10 cellular contexts compared by ENCODE assay signal in the genomic region with DNA sequence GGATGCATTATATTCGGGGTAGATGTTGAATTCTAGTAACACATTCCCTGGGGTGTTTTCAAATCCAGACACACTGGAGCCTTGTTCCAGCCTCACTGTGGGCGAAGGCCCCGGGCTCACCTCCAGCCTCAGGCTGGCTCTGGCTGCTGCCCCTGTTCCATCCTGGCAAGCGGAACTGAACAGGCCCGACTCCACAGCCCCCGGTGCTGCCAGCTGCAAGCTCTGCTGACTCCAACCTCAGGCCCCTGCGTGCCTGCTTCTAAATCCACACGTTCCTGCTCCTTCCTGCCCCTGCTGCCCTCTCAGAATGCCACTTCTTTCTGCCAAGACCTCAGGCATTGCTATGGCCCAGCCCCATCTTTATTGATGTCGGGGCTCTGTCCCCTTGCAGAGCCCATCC.
DNase-seq lines count a peak whose midpoint lies in the region; ATAC-seq and FAIRE-seq lines count a peak whose summit lies in the region.
"Had no signal": no experiment of that assay in that cellular context is flagged by ENCODE, and none has a peak within 500 bp of the region (broad histone marks: within the 10 kb centered on the region; RNA-seq: fewer than 3 reads in every experiment).

No MANE protein-coding gene starts in this region.

- H3K4me3 ChIP-seq in SJSA1: no peak overlapping the region
- no peak overlapping the region for H3K4me3 ChIP-seq in esophagus (ENCODE audit: low read depth in 1 of 2, low read length in 2 of 2)

- peaks cover 36% of the 10 kb centered on the region for H3K4me1 Mint-ChIP-seq in T-helper 2 cell treated with Interferon-gamma antibody and Interleukin-4, amounts not matched to agents 5 μg/mL and 100 μg/mL, for 36 hours (ENCODE audit: low read depth)

- H3K27ac ChIP-seq in SJSA1: peak overlapping the region; percentile 91
- peak overlapping the region; percentile 83 to 88 for H3K27ac ChIP-seq in esophagus (ENCODE audit: low read depth in 2 of 2, low read length in 1 of 2)
- H3K27ac ChIP-seq in temporal lobe (ENCODE audit: low read depth, low read length): peak overlapping the region; percentile 63

- no peak for DNase-seq in SJSA1 (ENCODE audit: low read depth in 1 of 2, low spot score in 2 of 2)
- DNase-seq in midbrain (lab: John Stamatoyannopoulos, UW): peak; percentile 72
- no peak for DNase-seq in T-helper 2 cell treated with Interferon-gamma antibody and Interleukin-4, amounts not matched to agents 5 μg/mL and 100 μg/mL, for 36 hours (ENCODE audit: low spot score)
- no peak for DNase-seq in RCC 7860 (ENCODE audit: low spot score)
- DNase-seq: activated B cell treated with CpG ODN at 0.5 μM for 24 hours; activated naive CD4-positive, alpha-beta T cell treated with anti-CD3 and anti-CD28 coated beads, Interleukin-2, amount 10 ng/mL, durations not matched to agents 7 days and 5 days; KBM-7 had no signal

- H3K27ac Mint-ChIP-seq in T-helper 2 cell treated with Interferon-gamma antibody and Interleukin-4, amounts not matched to agents 5 μg/mL and 100 μg/mL, for 36 hours: no peak overlapping the region
- H3K27ac Mint-ChIP-seq: activated B cell treated with CpG ODN at 0.5 μM for 24 hours; activated naive CD4-positive, alpha-beta T cell treated with anti-CD3 and anti-CD28 coated beads, Interleukin-2, amount 10 ng/mL, durations not matched to agents 7 days and 5 days had no signal

- H3K9me3 ChIP-seq in SJSA1 (replicated peaks) (no peaks in the 10 kb centered on the region), esophagus (ENCODE audit: control insufficient read depth in 2 of 2, insufficient read depth in 1 of 2, low read depth in 1 of 2, low read length in 1 of 2) (no peaks in the 10 kb centered on the region)

- ATAC-seq in HG03460 (IDR thresholded peaks at IDR 0.05; ENCODE audit: unreplicated experiment): no peak

- 45 to 49% methylated on average over 8 to 9 of the region's 9 CpGs for WGBS in esophagus, 2 donors

- H3K27me3 ChIP-seq in SJSA1 (replicated peaks) (no peaks in the 10 kb centered on the region), esophagus (ENCODE audit: control insufficient read depth in 1 of 2, insufficient read depth in 2 of 2, low read length in 2 of 2) (no peaks in the 10 kb centered on the region)

- H3K4me1 ChIP-seq in SJSA1 (replicated peaks): peaks cover 43% of the 10 kb centered on the region
- peaks cover 3 to 15% of the 10 kb centered on the region in 2 donors for H3K4me1 ChIP-seq in esophagus (ENCODE audit: control insufficient read depth in 2 of 2, insufficient read depth in 2 of 2, low read length in 1 of 2)

- no peaks in the 10 kb centered on the region for H3K36me3 Mint-ChIP-seq in T-helper 2 cell treated with Interferon-gamma antibody and Interleukin-4, amounts not matched to agents 5 μg/mL and 100 μg/mL, for 36 hours (ENCODE audit: low read depth)

- H3K4me3 Mint-ChIP-seq in T-helper 2 cell treated with Interferon-gamma antibody and Interleukin-4, amounts not matched to agents 5 μg/mL and 100 μg/mL, for 36 hours: no peak overlapping the region
- H3K4me3 Mint-ChIP-seq: activated B cell treated with CpG ODN at 0.5 μM for 24 hours; activated naive CD4-positive, alpha-beta T cell treated with anti-CD3 and anti-CD28 coated beads, Interleukin-2, amount 10 ng/mL, durations not matched to agents 7 days and 5 days had no signal

- H3K9me3 Mint-ChIP-seq in T-helper 2 cell treated with Interferon-gamma antibody and Interleukin-4, amounts not matched to agents 5 μg/mL and 100 μg/mL, for 36 hours: no peaks in the 10 kb centered on the region
- H3K9me3 Mint-ChIP-seq: activated B cell treated with CpG ODN at 0.5 μM for 24 hours; activated naive CD4-positive, alpha-beta T cell treated with anti-CD3 and anti-CD28 coated beads, Interleukin-2, amount 10 ng/mL, durations not matched to agents 7 days and 5 days had no signal

- no peak for FAIRE-seq in RCC 7860 (lab: Jason Lieb, UNC)

- H3K36me3 ChIP-seq in SJSA1 (no peaks in the 10 kb centered on the region), esophagus (ENCODE audit: control insufficient read depth in 2 of 2, insufficient read depth in 2 of 2, low read length in 1 of 2) (peaks cover 0 to 2% of the 10 kb centered on the region in 2 donors)

- no peaks in the 10 kb centered on the region for H3K27me3 Mint-ChIP-seq in T-helper 2 cell treated with Interferon-gamma antibody and Interleukin-4, amounts not matched to agents 5 μg/mL and 100 μg/mL, for 36 hours (ENCODE audit: low read depth)
